In the genomic region with DNA sequence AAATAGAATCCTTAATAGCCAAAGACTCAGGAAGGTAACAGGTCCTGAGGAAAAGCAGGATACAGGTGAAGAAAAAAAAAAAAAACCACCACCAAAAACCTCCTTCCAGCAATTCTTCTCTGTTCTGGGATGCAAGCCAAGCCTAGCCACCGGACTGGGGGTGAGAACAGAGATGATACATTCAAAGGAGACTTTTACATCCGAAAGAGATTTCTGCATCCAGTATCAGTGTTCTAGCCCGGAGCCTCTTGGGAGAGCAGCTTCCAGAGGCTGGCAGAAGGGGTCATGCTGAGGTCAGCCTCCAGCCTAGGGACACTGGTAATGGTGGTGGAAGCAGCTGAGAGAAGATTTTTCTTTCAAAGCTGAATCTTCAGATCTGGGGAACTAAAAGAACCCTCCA, we compare ENCODE assay signal across 16 cellular contexts.
DNase-seq lines count a peak whose midpoint lies in the region; ATAC-seq, FAIRE-seq and TF ChIP-seq lines count a peak whose summit lies in the region.
"Had no signal": no experiment of that assay in that cellular context is flagged by ENCODE, and none has a peak within 500 bp of the region (broad histone marks: within the 10 kb centered on the region; RNA-seq: fewer than 3 reads in every experiment).

No MANE protein-coding gene starts in this region.

- TF ChIP-seq EP300 in SK-N-SH (IDR thresholded peaks at IDR 0.05; ENCODE audit: borderline replicate concordance in 1 of 2, low read depth in 1 of 2, low read length in 1 of 2) = no peak

- H2AFZ ChIP-seq in SK-N-SH (ENCODE audit: low read depth) = no peak overlapping the region
- H2AFZ ChIP-seq in fibroblast of lung (ENCODE audit: low read length) = no peak overlapping the region

- H4K20me1 ChIP-seq in SK-N-SH (ENCODE audit: insufficient read depth) (no peaks in the 10 kb centered on the region), fibroblast of lung (ENCODE audit: control insufficient read depth, extremely low read depth, insufficient read depth, low read length) (no peaks in the 10 kb centered on the region)

- no peak overlapping the region for H3K9ac ChIP-seq in SK-N-SH
- no peak overlapping the region for H3K9ac ChIP-seq in fibroblast of lung (ENCODE audit: insufficient read depth, low read length)

- POLR2A ChIA-PET in HEK293 (lab: Yijun Ruan, JAX) = no interaction called here
- POLR2A ChIA-PET in SK-N-SH (lab: Yijun Ruan, JAX) = no interaction called here

- no peaks in the 10 kb centered on the region for H3K79me2 ChIP-seq in SK-N-SH (ENCODE audit: insufficient read depth)
- H3K79me2 ChIP-seq in fibroblast of lung (ENCODE audit: control insufficient read depth, insufficient read depth, low read length) = no peaks in the 10 kb centered on the region

- H3F3A ChIP-seq in SK-N-SH (replicated peaks; ENCODE audit: insufficient read depth) = no peaks in the 10 kb centered on the region

- H3K36me3 ChIP-seq in HEK293 (ENCODE audit: control insufficient read depth in 2 of 2, insufficient read depth in 1 of 2, low read length in 2 of 2) (no peaks in the 10 kb centered on the region), SK-N-SH (replicated peaks in 1 of 2; ENCODE audit: control insufficient read depth in 1 of 2, insufficient read depth in 2 of 2, low read length in 1 of 2) (no peaks in the 10 kb centered on the region), fibroblast of lung (ENCODE audit: control insufficient read depth, insufficient read depth, low read length) (no peaks in the 10 kb centered on the region)
- H3K36me3 ChIP-seq: HAP-1, SJSA1 had no signal

- H3K27ac ChIP-seq in HEK293 (ENCODE audit: extremely low read depth, low read depth, low read length) (no peak overlapping the region), SK-N-SH (ENCODE audit: low read depth in 2 of 2, low read length in 1 of 2) (peak overlapping the region in 1 of 2 experiments; percentile 65; a peak in 2 of 4 replicates), fibroblast of lung (ENCODE audit: insufficient read depth, low read length) (no peak overlapping the region)
- H3K27ac ChIP-seq: SJSA1 had no signal

- FAIRE-seq in GM12891 (lab: Jason Lieb, UNC) = no peak

- H3K4me1 ChIP-seq in HEK293 (ENCODE audit: control insufficient read depth, insufficient read depth, low read length) (no peaks in the 10 kb centered on the region), SK-N-SH (ENCODE audit: control insufficient read depth in 1 of 2, insufficient read depth in 2 of 2, low read depth in 1 of 2, low read length in 1 of 2) (peaks cover 18 to 45% of the 10 kb centered on the region in 2 experiments), fibroblast of lung (ENCODE audit: control insufficient read depth, extremely low read depth, insufficient read depth, low read length) (no peaks in the 10 kb centered on the region)
- H3K4me1 ChIP-seq: HAP-1, SJSA1 had no signal

- TF ChIP-seq CTCF in HEK293 (tag by site-specific recombination; IDR thresholded peaks at IDR 0.05) (no peak), SK-N-SH (IDR thresholded peaks at IDR 0.05) (no peak), fibroblast of lung (conservative IDR thresholded peaks at IDR 0.05 in 1 of 2, IDR thresholded peaks at IDR 0.05 in 1 of 2; ENCODE audit: low read depth in 1 of 2, low read length in 2 of 2) (no peak)

- CTCF ChIA-PET in HEK293 (lab: Yijun Ruan, JAX) = interaction anchor here (0.6 to 0.9 kb wide), 2 partner anchors 9 to 80 kb away, joined by 3 to 5 read pairs; no protein-coding TSS in a partner anchor
- CTCF ChIA-PET in SK-N-SH (lab: Yijun Ruan, JAX) = interaction anchor here (0.7 to 4.0 kb wide), 7 partner anchors 8 to 305 kb away, joined by 3 to 35 read pairs (median 3); no protein-coding TSS in a partner anchor

- H3K9me2 ChIP-seq in SK-N-SH = no peaks in the 10 kb centered on the region

- H3K4me3 ChIP-seq in HEK293 (ENCODE audit: low read depth, low read length) (no peak overlapping the region), SK-N-SH (ENCODE audit: low read depth in 2 of 2, low read length in 1 of 2) (no peak overlapping the region), fibroblast of lung (replicated peaks in 1 of 4; ENCODE audit: control extremely low read depth in 1 of 4, insufficient read depth in 1 of 4, low read depth in 3 of 4, low read length in 4 of 4) (no peak overlapping the region), skeletal muscle cell (ENCODE audit: low read depth, low read length) (no peak overlapping the region)
- H3K4me3 ChIP-seq: HAP-1, SJSA1 had no signal

- no peak for TF ChIP-seq RAD21 in SK-N-SH (IDR thresholded peaks at IDR 0.05; ENCODE audit: low read length)

- 22% methylated on average over 3 of the region's 3 CpGs for WGBS in SK-N-SH (ENCODE audit: low lambda C conversion rate)

- ATAC-seq in HG03025 (IDR thresholded peaks at IDR 0.05; ENCODE audit: low FRiP score, unreplicated experiment) = no peak
- ATAC-seq: activated T-helper 17 cell treated with anti-CD3 and anti-CD28 coated beads, Interleukin-2, amount 50 U/mL, for 72 hours; natural killer cell treated with Interleukin-12 subunit alpha and Interleukin-12 subunit beta and Interleukin-15 and Interleukin-18, amount 100 ng/mL, for 72 hours; sciatic nerve had no signal

- DNase-seq in SK-N-SH = peak; percentile 54
- peak; percentile 33 to 62 for DNase-seq in fibroblast of lung (ENCODE audit: low read depth in 2 of 2)
- peak; percentile 26 for DNase-seq in skeletal muscle cell (ENCODE audit: low read depth)
- DNase-seq in NCI-H187 treated with DMSO at 0.1 percent for 48 hours (lab: John Stamatoyannopoulos, UW) = no peak
- no peak for DNase-seq in GM12891 (ENCODE audit: insufficient read length, low spot score)
- DNase-seq: activated CD4-positive, alpha-beta memory T cell treated with anti-CD3 and anti-CD28 coated beads, Interleukin-2, amount 10 ng/mL, durations not matched to agents 7 days and 5 days; NCI-H2029; NK-92 treated with Interleukin-12 subunit alpha and Interleukin-12 subunit beta, amount 100 ng/mL, for 24 hours; stimulated activated naive CD4-positive, alpha-beta T cell had no signal

- H3K4me2 ChIP-seq in SK-N-SH = peak overlapping the region; percentile 43; the same call in 1 of the 2 replicates
- no peak overlapping the region for H3K4me2 ChIP-seq in fibroblast of lung (ENCODE audit: extremely low read depth, insufficient read depth, low read length)

- H3K9me3 ChIP-seq in HEK293 (ENCODE audit: control insufficient read depth, insufficient read depth, low read depth, low read length) (no peaks in the 10 kb centered on the region), SK-N-SH (no peaks in the 10 kb centered on the region), fibroblast of lung (ENCODE audit: control insufficient read depth, insufficient read depth, low read depth, low read length) (no peaks in the 10 kb centered on the region)
- H3K9me3 ChIP-seq: HAP-1, SJSA1 had no signal

- no peaks in the 10 kb centered on the region for H3K27me3 ChIP-seq in SK-N-SH (ENCODE audit: insufficient read depth)
- no peaks in the 10 kb centered on the region for H3K27me3 ChIP-seq in fibroblast of lung (ENCODE audit: control insufficient read depth, insufficient read depth, low read length)
- H3K27me3 ChIP-seq: SJSA1 had no signal

- no peak for TF ChIP-seq POLR2A in GM12891 (IDR thresholded peaks at IDR 0.05; ENCODE audit: low read depth, low read length)

TF ChIP-seq in HEK293, 187 proteins besides CTCF, POLR2A, EP300 and RAD21:
- 0 out of 2 replicates have a peak, but pooled peaks have one; percentile 14 for TF ChIP-seq SCRT1 (tag by site-specific recombination; IDR thresholded peaks at IDR 0.05; ENCODE audit: borderline replicate concordance)
- no peak for TF ChIP-seq ZFP69B (tag by site-specific recombination; IDR thresholded peaks at IDR 0.05)

TF ChIP-seq in SK-N-SH, 30 proteins besides CTCF, POLR2A, EP300 and RAD21 (continues in another document):
- TF ChIP-seq RXRA (IDR thresholded peaks at IDR 0.05; ENCODE audit: borderline replicate concordance, low read depth) (peak; percentile 62; the same call in 1 of the 2 replicates), POLR2AphosphoS5 (IDR thresholded peaks at IDR 0.05; ENCODE audit: low read depth, low read length) (no peak), NFIC (IDR thresholded peaks at IDR 0.05; ENCODE audit: borderline replicate concordance) (peak; percentile 34; the same call in 1 of the 2 replicates)

TF ChIP-seq in GM12891, 5 proteins besides CTCF, POLR2A, EP300 and RAD21:
- no peak for TF ChIP-seq POU2F2 (IDR thresholded peaks at IDR 0.05; ENCODE audit: low read depth, low read length)
- no peak for TF ChIP-seq PAX5 (IDR thresholded peaks at IDR 0.05; ENCODE audit: insufficient read depth, low read length, severe bottlenecking)
- TF ChIP-seq TAF1 (IDR thresholded peaks at IDR 0.05; ENCODE audit: low read depth, low read length) = no peak
- TF ChIP-seq POLR2AphosphoS5 (IDR thresholded peaks at IDR 0.05; ENCODE audit: low read depth, low read length) = no peak
- no peak for TF ChIP-seq SPI1 (IDR thresholded peaks at IDR 0.05; ENCODE audit: low read depth, low read length)
TF ChIP-seq in GM12891: peak in this region for 0.

Comparison
In these comparisons a context has a peak if more than half of its experiments do, and no peak if none do; other contexts are left out.
1. DNase-seq: peak in SK-N-SH (single experiment), fibroblast of lung (2 of 2) and skeletal muscle cell (single experiment); none in NCI-H187 treated with DMSO at 0.1 percent for 48 hours (single experiment) and GM12891 (single experiment).